ENCODE assay signal across 27 cellular contexts in genomic region chr10:88230251-88230650, GRCh38.
"Had no signal": no experiment of that assay in that cellular context is flagged by ENCODE, and none has a peak within 500 bp of the region (broad histone marks: within the 10 kb centered on the region; RNA-seq: fewer than 3 reads in every experiment).

No MANE protein-coding gene starts in this region.

- H3K27me3 Mint-ChIP-seq: naive B cell had no signal

- H3K36me3 Mint-ChIP-seq: mesothelial cell of epicardium had no signal

- FAIRE-seq: colon, endometrium, islet of Langerhans, keratinocyte had no signal

- H3K27ac Mint-ChIP-seq: mesothelial cell of epicardium had no signal

- ATAC-seq: esophagus mucosa, gastrocnemius medialis, heart right ventricle, left cardiac atrium, left lung, left ventricle myocardium superior, lower lobe of right lung, mucosa of descending colon had no signal

- H3K36me3 ChIP-seq: esophagus squamous epithelium, gastrocnemius medialis, heart right ventricle, left lung, lower lobe of right lung had no signal

- H3K27me3 ChIP-seq: dorsolateral prefrontal cortex, esophagus squamous epithelium, gastrocnemius medialis, heart right ventricle, left lung had no signal

- H3K4me3 ChIP-seq: coronary artery, dorsolateral prefrontal cortex, esophagus squamous epithelium, gastrocnemius medialis, heart right ventricle, left lung, lower lobe of right lung, mucosa of descending colon had no signal

- H3K9me3 ChIP-seq: esophagus squamous epithelium, gastrocnemius medialis, heart right ventricle, left lung, lower lobe of right lung, mucosa of descending colon had no signal

- H3K4me3 Mint-ChIP-seq: mesothelial cell of epicardium, naive B cell had no signal

- DNase-seq: dermis blood vessel endothelial cell; dorsolateral prefrontal cortex; effector CD4-positive, alpha-beta T cell; effector memory CD4-positive, alpha-beta T cell; erythroblast; esophagus squamous epithelium; foreskin fibroblast; foreskin melanocyte; gastrocnemius medialis; glutamatergic neuron; head of caudate nucleus; heart right ventricle; hippocampal formation; left cardiac atrium; left lung; left ventricle myocardium superior; lower lobe of right lung; mucosa of descending colon; naive B cell had no signal

- H3K27ac ChIP-seq: coronary artery, dorsolateral prefrontal cortex, epithelial cell of prostate, esophagus squamous epithelium, left lung, lower lobe of right lung had no signal
